ENCODE assay signal across 19 cellular contexts in the genomic region with DNA sequence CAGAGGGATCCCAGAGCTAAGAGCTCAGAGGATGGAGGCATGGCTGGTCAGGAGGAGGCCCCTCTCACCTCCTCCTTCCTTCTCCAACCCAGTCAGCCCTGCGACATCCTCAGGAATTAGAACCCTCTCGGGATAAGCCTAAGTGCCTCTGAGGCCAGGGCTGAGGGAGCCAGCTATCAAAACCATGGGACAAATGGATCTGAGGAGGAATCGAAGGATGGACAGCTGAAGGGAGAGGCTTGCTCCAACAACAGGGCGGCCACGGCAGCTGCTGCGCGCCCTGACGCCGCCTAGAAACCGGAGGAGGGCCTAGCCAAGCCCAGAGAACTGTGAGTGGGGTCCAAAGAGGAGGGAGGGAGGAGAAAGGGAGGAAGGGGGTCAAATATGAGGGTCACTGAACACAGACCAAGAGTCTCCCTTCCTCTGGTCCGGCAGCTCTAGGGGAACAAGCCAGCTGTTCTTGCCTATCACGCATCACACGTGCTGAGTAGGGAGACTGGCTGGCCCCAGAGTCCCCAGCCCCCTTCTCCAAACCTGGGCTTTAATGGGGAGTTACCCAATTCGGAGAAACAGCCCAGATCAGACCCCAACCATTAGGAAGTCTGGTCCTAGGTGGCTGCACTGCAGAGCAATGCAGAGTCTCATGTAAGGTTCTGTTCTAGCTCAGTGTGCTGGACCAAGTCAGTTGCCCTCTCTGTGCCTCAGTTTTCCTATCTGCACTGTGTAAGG. TPM values are rescaled to one million over a fixed set of nuclear protein-coding genes. Genes with fewer than 3 reads are reported as not detected.
"Had no signal": no experiment of that assay in that cellular context is flagged by ENCODE, and none has a peak within 500 bp of the region (broad histone marks: within the 10 kb centered on the region; RNA-seq: fewer than 3 reads in every experiment).

No MANE protein-coding gene starts in this region.

- H3K9me3 Mint-ChIP-seq: activated B cell treated with CpG ODN at 0.5 μM for 24 hours; activated CD4-positive, alpha-beta T cell treated with anti-CD3 and anti-CD28 coated beads, Interleukin-2, amount 10 ng/mL, durations not matched to agents 24 days and 14 days; activated naive CD4-positive, alpha-beta T cell treated with anti-CD3 and anti-CD28 coated beads, Interleukin-2, amount 50 U/mL, for 24 hours; activated T-helper 17 cell treated with anti-CD3 and anti-CD28 coated beads, Interleukin-2, amount 50 U/mL, for 72 hours had no signal

- H3K27ac ChIP-seq: body of pancreas had no signal

- H3K27ac Mint-ChIP-seq: activated B cell treated with CpG ODN at 0.5 μM for 24 hours; activated CD4-positive, alpha-beta T cell treated with anti-CD3 and anti-CD28 coated beads, Interleukin-2, amount 10 ng/mL, durations not matched to agents 24 days and 14 days; immature natural killer cell had no signal

- H3K36me3 Mint-ChIP-seq: activated naive CD4-positive, alpha-beta T cell treated with anti-CD3 and anti-CD28 coated beads, Interleukin-2, amount 50 U/mL, for 24 hours had no signal

- H3K9me3 ChIP-seq: body of pancreas had no signal

- DNase-seq: activated B cell treated with CpG ODN at 0.5 μM for 24 hours; activated CD4-positive, alpha-beta T cell treated with anti-CD3 and anti-CD28 coated beads, Interleukin-2, amount 10 ng/mL, durations not matched to agents 24 days and 14 days; activated CD8-positive, alpha-beta memory T cell treated with anti-CD3 and anti-CD28 coated beads for 24 hours; body of pancreas; central memory CD4-positive, alpha-beta T cell; cortex of kidney; effector CD8-positive, alpha-beta T cell; immature natural killer cell; left cardiac atrium; stimulated activated CD4-positive, alpha-beta T cell treated with anti-CD3 and anti-CD28 coated beads, Interleukin-15, amount 100 ng/mL, for 24 hours; stimulated activated CD4-positive, alpha-beta T cell treated with anti-CD3 and anti-CD28 coated beads, Interleukin-4, amount 100 ng/mL, for 24 hours; T-helper 1 cell had no signal

- ATAC-seq: activated T-helper 17 cell treated with anti-CD3 and anti-CD28 coated beads, Interleukin-2, amount 50 U/mL, for 72 hours; body of pancreas; esophagus mucosa; left cardiac atrium had no signal

- H3K4me3 ChIP-seq: body of pancreas had no signal

- H3K4me3 Mint-ChIP-seq: activated B cell treated with CpG ODN at 0.5 μM for 24 hours, immature natural killer cell had no signal

RNA-seq across cellular contexts. Expression of a gene that starts 5.9 kb away (rescaled TPM):
- total RNA-seq: activated B cell treated with CpG ODN at 0.5 μM for 24 hours; activated CD4-positive, alpha-beta T cell treated with anti-CD3 and anti-CD28 coated beads, Interleukin-2, amount 10 ng/mL, durations not matched to agents 24 days and 14 days; activated T-helper 17 cell treated with anti-CD3 and anti-CD28 coated beads, Interleukin-2, amount 50 U/mL, for 72 hours; body of pancreas; esophagus mucosa; left cardiac atrium; lung microvascular endothelial cell; omental fat pad; pulmonary artery endothelial cell had no signal
- polyA plus RNA-seq: immature natural killer cell had no signal

RNA-seq across cellular contexts. Expression of a gene that starts 11.5 kb away (rescaled TPM):
- total RNA-seq: activated B cell treated with CpG ODN at 0.5 μM for 24 hours; activated CD4-positive, alpha-beta T cell treated with anti-CD3 and anti-CD28 coated beads, Interleukin-2, amount 10 ng/mL, durations not matched to agents 24 days and 14 days; activated T-helper 17 cell treated with anti-CD3 and anti-CD28 coated beads, Interleukin-2, amount 50 U/mL, for 72 hours; body of pancreas; esophagus mucosa; left cardiac atrium; lung microvascular endothelial cell; mucosa of gallbladder; omental fat pad; pulmonary artery endothelial cell had no signal
- polyA plus RNA-seq: immature natural killer cell had no signal

RNA-seq across cellular contexts. Expression of a gene that starts 12.2 kb away (rescaled TPM):
- total RNA-seq: activated B cell treated with CpG ODN at 0.5 μM for 24 hours; activated CD4-positive, alpha-beta T cell treated with anti-CD3 and anti-CD28 coated beads, Interleukin-2, amount 10 ng/mL, durations not matched to agents 24 days and 14 days; activated T-helper 17 cell treated with anti-CD3 and anti-CD28 coated beads, Interleukin-2, amount 50 U/mL, for 72 hours; body of pancreas; esophagus mucosa; left cardiac atrium; lung microvascular endothelial cell; mucosa of gallbladder; omental fat pad; pulmonary artery endothelial cell had no signal
- polyA plus RNA-seq: immature natural killer cell had no signal
